Comparison of ENCODE assay signal across 25 cellular contexts in genomic region chr4:32455231-32455630, GRCh38.
DNase-seq lines count a peak whose midpoint lies in the region; TF ChIP-seq lines count a peak whose summit lies in the region.
"Had no signal": no experiment of that assay in that cellular context is flagged by ENCODE, and none has a peak within 500 bp of the region (broad histone marks: within the 10 kb centered on the region; RNA-seq: fewer than 3 reads in every experiment).

No MANE protein-coding gene starts in this region.

- TF ChIP-seq CTCF in SU-DHL-6 (IDR thresholded peaks at IDR 0.05; ENCODE audit: insufficient read depth, low read length, poor library complexity, severe bottlenecking), result no peak
- TF ChIP-seq CTCF in astrocyte of the spinal cord (IDR thresholded peaks at IDR 0.05; ENCODE audit: low read depth, low read length), result no peak
- no peak for TF ChIP-seq CTCF in GM20000 (IDR thresholded peaks at IDR 0.05; ENCODE audit: extremely low read depth, missing control alignments)
- TF ChIP-seq CTCF in GM13977 (IDR thresholded peaks at IDR 0.05; ENCODE audit: extremely low read depth, insufficient read depth, missing control alignments), result no peak

- H3F3A ChIP-seq in SU-DHL-6 (ENCODE audit: insufficient read depth), result no peaks in the 10 kb centered on the region

- in situ Hi-C loops in astrocyte of the spinal cord (cut with HindIII; ENCODE audit: low sequenced_read_pairs) (no loop called here), GM13977 (cut with MboI; ENCODE audit: low pct_unique_long_range_greater_than_20kb, low sequenced_read_pairs, unreplicated experiment) (no loop called here)

- no peak overlapping the region for H3K4me3 ChIP-seq in SU-DHL-6 (ENCODE audit: insufficient read depth, low read length, poor library complexity, severe bottlenecking)
- no peak overlapping the region for H3K4me3 ChIP-seq in astrocyte of the spinal cord (ENCODE audit: low read depth, low read length)
- H3K4me3 ChIP-seq: BLaER1, MG63, SK-N-MC had no signal

- no peaks in the 10 kb centered on the region for H3K79me2 ChIP-seq in SU-DHL-6 (ENCODE audit: insufficient read depth, low read length)

- DNase-seq in H4 (ENCODE audit: low spot score) (peak; percentile 56), astrocyte of the spinal cord (ENCODE audit: low read depth, low spot score) (peak; percentile 45), iris pigment epithelial cell (ENCODE audit: low read depth) (peak; percentile 32), GM20000 (ENCODE audit: low spot score) (no peak), SK-N-DZ (ENCODE audit: low spot score) (no peak), GM13977 (ENCODE audit: low spot score) (no peak), AG20443 (ENCODE audit: low spot score) (no peak)
- DNase-seq: 8988T; CD4-positive, CD25-positive, alpha-beta regulatory T cell; DMS153; DND-41; KBM-7; MG63; NCI-H1105 treated with DMSO at 0.1 percent for 48 hours; NCI-H146; NCI-H1930; NCI-H2107; NCI-H446; NCI-H524 treated with DMSO at 0.1 percent for 48 hours; NCI-H774; SHP77 had no signal

- no peak overlapping the region for H3K4me2 ChIP-seq in SU-DHL-6 (ENCODE audit: low read depth, low read length, poor library complexity, severe bottlenecking)
- H3K4me2 ChIP-seq: BLaER1 had no signal

- no peaks in the 10 kb centered on the region for H4K20me1 ChIP-seq in SU-DHL-6 (ENCODE audit: low read depth, low read length)
- H4K20me1 ChIP-seq: BLaER1 had no signal

- H3K27ac ChIP-seq in SU-DHL-6 (ENCODE audit: low read depth, low read length), result no peak overlapping the region
- H3K27ac ChIP-seq: BLaER1, RWPE1, SK-N-MC had no signal

- H3K36me3 ChIP-seq in SU-DHL-6 (ENCODE audit: low read length), result 0 out of 2 replicates have a peak, but pooled peaks cover 2% of the 10 kb centered on the region
- H3K36me3 ChIP-seq: BLaER1, MG63 had no signal

- no peaks in the 10 kb centered on the region; the same call in 1 of the 2 replicates for H3K9me2 ChIP-seq in SU-DHL-6 (replicated peaks; ENCODE audit: insufficient read depth, low read length)

- H3K9ac ChIP-seq in SU-DHL-6 (ENCODE audit: low read length), result no peak overlapping the region
- H3K9ac ChIP-seq: BLaER1 had no signal

- H3K9me3 ChIP-seq in SU-DHL-6 (ENCODE audit: insufficient read depth, low read length), result peaks cover 7% of the 10 kb centered on the region; the same call in 1 of the 2 replicates
- H3K9me3 ChIP-seq: BLaER1, MG63 had no signal

- peak overlapping the region; percentile 91 for H2AFZ ChIP-seq in SU-DHL-6 (ENCODE audit: low read depth, low read length, severe bottlenecking)

- no peaks in the 10 kb centered on the region for H3K27me3 ChIP-seq in SU-DHL-6 (ENCODE audit: low read length)
- H3K27me3 ChIP-seq: BLaER1, MG63 had no signal

Comparison
In these comparisons a context has a peak if more than half of its experiments do, and no peak if none do; other contexts are left out.
1. DNase-seq: peak in H4 (single experiment), astrocyte of the spinal cord (single experiment) and iris pigment epithelial cell (single experiment); none in GM20000 (single experiment), SK-N-DZ (single experiment), GM13977 (single experiment) and AG20443 (single experiment).